ENCODE assay signal across 1 cellular context in the genomic region with DNA sequence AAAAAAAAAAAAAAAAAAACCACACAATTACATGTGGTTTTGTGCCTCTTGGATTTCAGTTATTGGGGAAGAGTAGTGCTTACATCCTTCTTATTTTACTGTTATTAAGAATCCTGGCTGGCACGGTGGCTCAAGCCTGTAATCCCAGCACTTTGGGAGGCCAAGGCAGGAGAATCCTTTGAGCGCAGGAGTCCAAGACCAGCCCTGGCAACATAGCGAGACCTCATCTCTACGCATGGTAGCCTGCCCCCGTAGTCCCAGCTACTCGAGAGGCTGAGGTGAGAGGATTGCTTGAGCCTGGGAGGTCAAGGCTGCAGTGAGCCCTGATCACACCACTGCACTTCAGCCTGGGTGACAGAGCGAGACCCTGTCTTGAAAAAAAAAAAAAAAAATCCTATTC.
TF ChIP-seq lines count a peak whose summit lies in the region.

No MANE protein-coding gene starts in this region.

TF ChIP-seq in HEK293, 187 proteins besides CTCF, POLR2A, EP300 and RAD21:
- TF ChIP-seq, protein P1, sequence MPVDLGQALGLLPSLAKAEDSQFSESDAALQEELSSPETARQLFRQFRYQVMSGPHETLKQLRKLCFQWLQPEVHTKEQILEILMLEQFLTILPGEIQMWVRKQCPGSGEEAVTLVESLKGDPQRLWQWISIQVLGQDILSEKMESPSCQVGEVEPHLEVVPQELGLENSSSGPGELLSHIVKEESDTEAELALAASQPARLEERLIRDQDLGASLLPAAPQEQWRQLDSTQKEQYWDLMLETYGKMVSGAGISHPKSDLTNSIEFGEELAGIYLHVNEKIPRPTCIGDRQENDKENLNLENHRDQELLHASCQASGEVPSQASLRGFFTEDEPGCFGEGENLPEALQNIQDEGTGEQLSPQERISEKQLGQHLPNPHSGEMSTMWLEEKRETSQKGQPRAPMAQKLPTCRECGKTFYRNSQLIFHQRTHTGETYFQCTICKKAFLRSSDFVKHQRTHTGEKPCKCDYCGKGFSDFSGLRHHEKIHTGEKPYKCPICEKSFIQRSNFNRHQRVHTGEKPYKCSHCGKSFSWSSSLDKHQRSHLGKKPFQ (tag by site-specific recombination; IDR thresholded peaks at IDR 0.05), result 0 out of 2 replicates have a peak, but pooled peaks have one; percentile 26
